In genomic region chr4:82432596-82432995, GRCh38 we compare ENCODE assay signal across 1 cellular context.
TF ChIP-seq lines count a peak whose summit lies in the region.

No MANE protein-coding gene starts in this region.

TF ChIP-seq in GM23338, 12 proteins besides CTCF, POLR2A, EP300 and RAD21 (continued from another document):
- TF ChIP-seq ZNF462 (CRISPR knock-in tag; IDR thresholded peaks at IDR 0.05) (no peak), ZNF331 (CRISPR knock-in tag; IDR thresholded peaks at IDR 0.05; ENCODE audit: low read depth) (no peak)
TF ChIP-seq in GM23338: peak in this region for 0.
